Comparison of ENCODE assay signal across 15 cellular contexts in genomic region chr12:45214071-45214470, GRCh38. TPM values are rescaled to one million over a fixed set of nuclear protein-coding genes. Genes with fewer than 3 reads are reported as not detected.
DNase-seq lines count a peak whose midpoint lies in the region; ATAC-seq and TF ChIP-seq lines count a peak whose summit lies in the region.
"Had no signal": no experiment of that assay in that cellular context is flagged by ENCODE, and none has a peak within 500 bp of the region (broad histone marks: within the 10 kb centered on the region; RNA-seq: fewer than 3 reads in every experiment).

No MANE protein-coding gene starts in this region.

- no peak overlapping the region for H4K12ac ChIP-seq in trophoblast cell (ENCODE audit: low read depth, low read length)

- peaks cover 11% of the 10 kb centered on the region for H3F3A ChIP-seq in SK-N-SH (replicated peaks; ENCODE audit: insufficient read depth)

- no peak overlapping the region for H2AK5ac ChIP-seq in trophoblast cell (ENCODE audit: low read length)

- CTCF ChIA-PET in SK-N-SH (lab: Yijun Ruan, JAX): interaction anchor here (1.2 to 4.0 kb wide), 3 partner anchors 28 to 514 kb away, joined by 4 to 18 read pairs (median 4); partner anchors contain the start of gene ARID2

- H3K27ac Mint-ChIP-seq in brain: no peak overlapping the region

- POLR2A ChIA-PET in SK-N-SH (lab: Yijun Ruan, JAX): interaction anchor here (0.7 kb wide), 1 partner anchor 529 kb away, joined by 4 read pairs; no protein-coding TSS in a partner anchor

- peaks cover 34% of the 10 kb centered on the region for H3K4me1 Mint-ChIP-seq in brain

- ATAC-seq in SK-N-SH treated with all-trans-retinoic acid at 6 μM for 48 hours (no peak), sciatic nerve (no peak)
- ATAC-seq: activated CD4-positive, alpha-beta T cell treated with anti-CD3 and anti-CD28 coated beads for 36 hours; stimulated activated naive CD8-positive, alpha-beta T cell treated with anti-CD3 and anti-CD28 coated beads, Interleukin-15, Interleukin-2, amounts not matched to agents 100 U/mL and 50 U/mL, for 24 hours had no signal

- H3K9me3 ChIP-seq in SK-N-SH (no peaks in the 10 kb centered on the region), trophoblast cell (ENCODE audit: insufficient read depth, low read depth, low read length) (no peaks in the 10 kb centered on the region)
- H3K9me3 ChIP-seq: pancreas had no signal

- DNase-seq in SK-N-SH (no peak), NAMALWA (ENCODE audit: low spot score) (peak; percentile 10), trophoblast cell (no peak), anterior cingulate cortex (lab: John Stamatoyannopoulos, UW) (no peak), sciatic nerve (ENCODE audit: low spot score) (no peak)
- no peak for DNase-seq in stimulated activated naive CD4-positive, alpha-beta T cell (lab: John Stamatoyannopoulos, UW)
- DNase-seq: activated T-cell treated with anti-CD3 and anti-CD28 coated beads, Interleukin-2, amount 50 U/mL, for 24 hours; KG1; NCI-H1694; NCI-H524 had no signal

- H4K20me1 ChIP-seq in SK-N-SH (ENCODE audit: insufficient read depth): peaks cover 4% of the 10 kb centered on the region; the same call in 1 of the 2 replicates

- H3K9me3 Mint-ChIP-seq in brain: peaks cover 0 to 3% (median 0%) of the 10 kb centered on the region in 5 experiments
- H3K9me3 Mint-ChIP-seq: activated T-cell treated with anti-CD3 and anti-CD28 coated beads, Interleukin-2, amount 50 U/mL, for 24 hours had no signal

- H3K4me3 ChIP-seq in SK-N-SH (ENCODE audit: low read depth in 2 of 2, low read length in 1 of 2) (no peak overlapping the region; a peak in 1 of 4 replicates), trophoblast cell (ENCODE audit: low read depth, low read length) (no peak overlapping the region)

- H3K27me3 Mint-ChIP-seq in brain: peaks cover 5% of the 10 kb centered on the region
- H3K27me3 Mint-ChIP-seq: activated CD4-positive, alpha-beta T cell treated with anti-CD3 and anti-CD28 coated beads for 36 hours; activated T-cell treated with anti-CD3 and anti-CD28 coated beads, Interleukin-2, amount 50 U/mL, for 24 hours had no signal

- no peak overlapping the region for H2BK5ac ChIP-seq in trophoblast cell (ENCODE audit: low read depth, low read length, poor library complexity)

- H3K4me1 ChIP-seq in SK-N-SH (ENCODE audit: control insufficient read depth in 1 of 2, insufficient read depth in 2 of 2, low read depth in 1 of 2, low read length in 1 of 2): no peaks in the 10 kb centered on the region; a peak in 2 of 4 replicates
- no peaks in the 10 kb centered on the region for H3K4me1 ChIP-seq in trophoblast cell (ENCODE audit: control insufficient read depth in 1 of 2, insufficient read depth in 2 of 2, low read length in 2 of 2)

- H3K79me2 ChIP-seq in SK-N-SH (ENCODE audit: insufficient read depth): peaks cover 45% of the 10 kb centered on the region
- H3K79me2 ChIP-seq in trophoblast cell (ENCODE audit: control insufficient read depth, insufficient read depth, low read length, poor library complexity): peaks cover 19% of the 10 kb centered on the region

- no peak overlapping the region for H4K8ac ChIP-seq in trophoblast cell (ENCODE audit: low read depth, low read length)

- no peak overlapping the region for H4K91ac ChIP-seq in trophoblast cell (ENCODE audit: low read depth, low read length)

- H3K36me3 ChIP-seq in SK-N-SH (replicated peaks in 1 of 2; ENCODE audit: control insufficient read depth in 1 of 2, insufficient read depth in 2 of 2, low read length in 1 of 2) (no peaks in the 10 kb centered on the region), trophoblast cell (ENCODE audit: control insufficient read depth in 1 of 2, insufficient read depth in 2 of 2, low read length in 2 of 2) (no peaks in the 10 kb centered on the region)
- H3K36me3 ChIP-seq: pancreas had no signal

- H3K9ac ChIP-seq in SK-N-SH (peak overlapping the region; percentile 97; the same call in 1 of the 2 replicates), trophoblast cell (ENCODE audit: low read length) (no peak overlapping the region)

- H2BK12ac ChIP-seq in trophoblast cell (ENCODE audit: low read length): no peak overlapping the region

- 0 out of 2 replicates have a peak overlapping the region, but pooled peaks have one; percentile 85 for H3K4me2 ChIP-seq in SK-N-SH
- H3K4me2 ChIP-seq in trophoblast cell (ENCODE audit: low read length): no peak overlapping the region

- H3K14ac ChIP-seq in trophoblast cell (ENCODE audit: low read length): no peak overlapping the region

- no peak overlapping the region for H3K4ac ChIP-seq in trophoblast cell (ENCODE audit: low read depth, low read length)

- H3K4me3 Mint-ChIP-seq in brain: peak overlapping the region in 4 of 5 experiments; percentile 22 to 95 (median 68)

- peaks cover 20% of the 10 kb centered on the region for H3K79me1 ChIP-seq in trophoblast cell (ENCODE audit: low read length)

- H3K18ac ChIP-seq in trophoblast cell (ENCODE audit: low read length): no peak overlapping the region

- H3K27ac ChIP-seq in SK-N-SH (ENCODE audit: low read depth in 2 of 2, low read length in 1 of 2) (peak overlapping the region in 1 of 2 experiments; percentile 99; a peak in 2 of 4 replicates), trophoblast cell (ENCODE audit: low read depth, low read length) (no peak overlapping the region)

- intact Hi-C loops in sciatic nerve (cut with DNase I): no loop called here

- H3K23ac ChIP-seq in trophoblast cell (ENCODE audit: low read length): no peak overlapping the region

- no peaks in the 10 kb centered on the region for H3K9me2 ChIP-seq in SK-N-SH

- TF ChIP-seq EP300 in SK-N-SH (IDR thresholded peaks at IDR 0.05; ENCODE audit: borderline replicate concordance in 1 of 2, low read depth in 1 of 2, low read length in 1 of 2): no peak

- TF ChIP-seq CTCF in SK-N-SH (IDR thresholded peaks at IDR 0.05) (no peak), brain (conservative IDR thresholded peaks at IDR 0.05) (no peak)

- no peaks in the 10 kb centered on the region for H3K36me3 Mint-ChIP-seq in brain

- no peak for TF ChIP-seq RAD21 in SK-N-SH (IDR thresholded peaks at IDR 0.05; ENCODE audit: low read length)

- H3K27me3 ChIP-seq in SK-N-SH (ENCODE audit: insufficient read depth) (no peaks in the 10 kb centered on the region), trophoblast cell (ENCODE audit: insufficient read depth, low read length) (no peaks in the 10 kb centered on the region)
- H3K27me3 ChIP-seq: pancreas had no signal

- H2AFZ ChIP-seq in SK-N-SH (ENCODE audit: low read depth) (no peak overlapping the region), trophoblast cell (ENCODE audit: insufficient read depth, low read length, poor library complexity) (no peak overlapping the region)

- H2BK120ac ChIP-seq in trophoblast cell (ENCODE audit: insufficient read depth, low read length, poor library complexity): peak overlapping the region; percentile 49

TF ChIP-seq in SK-N-SH, 30 proteins besides CTCF, POLR2A, EP300 and RAD21 (continues in another document):
- TF ChIP-seq YY1 (IDR thresholded peaks at IDR 0.05; ENCODE audit: low read depth) (no peak), SMC3 (IDR thresholded peaks at IDR 0.05; ENCODE audit: low read depth, low read length) (no peak), FOSL2 (IDR thresholded peaks at IDR 0.05; ENCODE audit: borderline replicate concordance, low read depth) (no peak), SIN3A (IDR thresholded peaks at IDR 0.05; ENCODE audit: borderline replicate concordance, low read depth, low read length) (no peak)
- TF ChIP-seq, protein P1, sequence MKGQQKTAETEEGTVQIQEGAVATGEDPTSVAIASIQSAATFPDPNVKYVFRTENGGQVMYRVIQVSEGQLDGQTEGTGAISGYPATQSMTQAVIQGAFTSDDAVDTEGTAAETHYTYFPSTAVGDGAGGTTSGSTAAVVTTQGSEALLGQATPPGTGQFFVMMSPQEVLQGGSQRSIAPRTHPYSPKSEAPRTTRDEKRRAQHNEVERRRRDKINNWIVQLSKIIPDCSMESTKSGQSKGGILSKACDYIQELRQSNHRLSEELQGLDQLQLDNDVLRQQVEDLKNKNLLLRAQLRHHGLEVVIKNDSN (IDR thresholded peaks at IDR 0.05; ENCODE audit: borderline replicate concordance, low read depth): no peak

TF ChIP-seq in SK-N-SH treated with all-trans-retinoic acid at 6 μM for 48 hours, 23 proteins besides CTCF, POLR2A, EP300 and RAD21 (continues in another document):
- TF ChIP-seq ARNTL (CRISPR knock-in tag; IDR thresholded peaks at IDR 0.05; ENCODE audit: borderline replicate concordance, low read depth) (no peak), ISL1 (CRISPR knock-in tag; IDR thresholded peaks at IDR 0.05) (no peak), BACH2 (CRISPR knock-in tag; IDR thresholded peaks at IDR 0.05; ENCODE audit: borderline replicate concordance) (no peak), GLIS3 (CRISPR knock-in tag; IDR thresholded peaks at IDR 0.05) (no peak), ZFP30 (CRISPR knock-in tag; IDR thresholded peaks at IDR 0.05) (no peak)
- TF ChIP-seq, protein P2, sequence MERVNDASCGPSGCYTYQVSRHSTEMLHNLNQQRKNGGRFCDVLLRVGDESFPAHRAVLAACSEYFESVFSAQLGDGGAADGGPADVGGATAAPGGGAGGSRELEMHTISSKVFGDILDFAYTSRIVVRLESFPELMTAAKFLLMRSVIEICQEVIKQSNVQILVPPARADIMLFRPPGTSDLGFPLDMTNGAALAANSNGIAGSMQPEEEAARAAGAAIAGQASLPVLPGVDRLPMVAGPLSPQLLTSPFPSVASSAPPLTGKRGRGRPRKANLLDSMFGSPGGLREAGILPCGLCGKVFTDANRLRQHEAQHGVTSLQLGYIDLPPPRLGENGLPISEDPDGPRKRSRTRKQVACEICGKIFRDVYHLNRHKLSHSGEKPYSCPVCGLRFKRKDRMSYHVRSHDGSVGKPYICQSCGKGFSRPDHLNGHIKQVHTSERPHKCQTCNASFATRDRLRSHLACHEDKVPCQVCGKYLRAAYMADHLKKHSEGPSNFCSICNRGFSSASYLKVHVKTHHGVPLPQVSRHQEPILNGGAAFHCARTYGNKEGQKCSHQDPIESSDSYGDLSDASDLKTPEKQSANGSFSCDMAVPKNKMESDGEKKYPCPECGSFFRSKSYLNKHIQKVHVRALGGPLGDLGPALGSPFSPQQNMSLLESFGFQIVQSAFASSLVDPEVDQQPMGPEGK (CRISPR knock-in tag; IDR thresholded peaks at IDR 0.05; ENCODE audit: borderline replicate concordance): no peak

RNA-seq across cellular contexts. Expression of gene ANO6, which starts 1.8 kb away (rescaled TPM):
- polyA plus RNA-seq in SK-N-SH (2012; rRNA removed) (20.1 and 26.7 TPM in 2 replicates), brain (ENCODE audit: insufficient read depth, low read depth, low replicate concordance) (16.5 TPM)
- polyA plus RNA-seq in SK-N-SH (2012; cell fraction: cytosol; rRNA removed): 33.7 and 34.5 TPM in 2 replicates
- 11.0 and 22.7 TPM in 2 replicates for polyA plus RNA-seq in SK-N-SH (2012; cell fraction: nucleus; rRNA removed)
- polyA plus RNA-seq in trophoblast cell (2013): 83.5 and 86.6 TPM in 2 replicates
- 50.6 TPM for total RNA-seq in sciatic nerve
